ENCODE assay signal across 9 cellular contexts in genomic region chr15:75307778-75308390, GRCh38. TPM values are rescaled to one million over a fixed set of nuclear protein-coding genes. Genes with fewer than 3 reads are reported as not detected.
DNase-seq lines count a peak whose midpoint lies in the region; ATAC-seq, FAIRE-seq and TF ChIP-seq lines count a peak whose summit lies in the region.
"Had no signal": no experiment of that assay in that cellular context is flagged by ENCODE, and none has a peak within 500 bp of the region (broad histone marks: within the 10 kb centered on the region; RNA-seq: fewer than 3 reads in every experiment).

No MANE protein-coding gene starts in this region.

- no peaks in the 10 kb centered on the region for H3K36me3 Mint-ChIP-seq in activated CD4-positive, alpha-beta T cell treated with anti-CD3 and anti-CD28 coated beads, Interleukin-2, amount 10 ng/mL, durations not matched to agents 24 days and 14 days (ENCODE audit: low read depth)

- no peaks in the 10 kb centered on the region for H3K4me1 Mint-ChIP-seq in activated CD4-positive, alpha-beta T cell treated with anti-CD3 and anti-CD28 coated beads, Interleukin-2, amount 10 ng/mL, durations not matched to agents 24 days and 14 days

- FAIRE-seq in urothelium cell line (lab: Jason Lieb, UNC): no peak

- no peak overlapping the region for H3K4me3 ChIP-seq in A673 (ENCODE audit: low read depth, low read length, poor library complexity, severe bottlenecking)
- H3K4me3 ChIP-seq: dorsolateral prefrontal cortex had no signal

- peaks cover 49% of the 10 kb centered on the region for H3K27me3 Mint-ChIP-seq in activated CD4-positive, alpha-beta T cell treated with anti-CD3 and anti-CD28 coated beads, Interleukin-2, amount 10 ng/mL, durations not matched to agents 24 days and 14 days

- no peaks in the 10 kb centered on the region for H3K27me3 ChIP-seq in A673 (replicated peaks; ENCODE audit: insufficient read depth, low read depth, low read length, poor library complexity)

- H3K4me3 Mint-ChIP-seq in activated CD4-positive, alpha-beta T cell treated with anti-CD3 and anti-CD28 coated beads, Interleukin-2, amount 10 ng/mL, durations not matched to agents 24 days and 14 days: no peak overlapping the region

- H3K9me3 ChIP-seq in A673 (ENCODE audit: low read depth, low read length, poor library complexity, severe bottlenecking): no peaks in the 10 kb centered on the region

- POLR2A ChIA-PET in A673 (lab: Charles Lee; ENCODE audit: low non-redundant PET): no interaction called here

- CTCF ChIA-PET in A673 (lab: Charles Lee): no interaction called here

- intact Hi-C loops in A673 (cut with micrococcal nuclease; ENCODE audit: unreplicated experiment): loop anchor here (1.0 kb wide), 1 partner anchor 279 kb away; no protein-coding TSS in a partner anchor
- intact Hi-C loops in activated CD4-positive, alpha-beta T cell treated with anti-CD3 and anti-CD28 coated beads, Interleukin-2, amount 10 ng/mL, durations not matched to agents 24 days and 14 days (cut with micrococcal nuclease): no loop called here

- no peaks in the 10 kb centered on the region for H3K36me3 ChIP-seq in A673 (ENCODE audit: insufficient read depth, low read length, poor library complexity, severe bottlenecking)

- peak; percentile 66 for TF ChIP-seq CTCF in A673 (conservative IDR thresholded peaks at IDR 0.05; ENCODE audit: low read depth, low read length)

- no peaks in the 10 kb centered on the region for H3K4me1 ChIP-seq in A673 (ENCODE audit: insufficient read depth, low read length, poor library complexity, severe bottlenecking)

- BruUV-seq in A673 (replicated peaks; lab: Mats Ljungman, UMichigan): no TSS peak

- H3K9me3 Mint-ChIP-seq in activated CD4-positive, alpha-beta T cell treated with anti-CD3 and anti-CD28 coated beads, Interleukin-2, amount 10 ng/mL, durations not matched to agents 24 days and 14 days: no peaks in the 10 kb centered on the region

- ATAC-seq in GM21737 (IDR thresholded peaks at IDR 0.05; ENCODE audit: unreplicated experiment): no peak
- ATAC-seq in GM21576 (IDR thresholded peaks at IDR 0.05; ENCODE audit: unreplicated experiment): no peak

- H3K27ac Mint-ChIP-seq in activated CD4-positive, alpha-beta T cell treated with anti-CD3 and anti-CD28 coated beads, Interleukin-2, amount 10 ng/mL, durations not matched to agents 24 days and 14 days: no peak overlapping the region

- H3K27ac ChIP-seq in A673 (ENCODE audit: low read depth, low read length, poor library complexity, severe bottlenecking): no peak overlapping the region
- H3K27ac ChIP-seq: dorsolateral prefrontal cortex had no signal

- DNase-seq in A673 (ENCODE audit: low spot score): peak; percentile 69
- peak; percentile 35 for DNase-seq in GM03348 (ENCODE audit: low spot score)
- peak; percentile 30 for DNase-seq in NCI-H2107 treated with DMSO at 0.1 percent for 48 hours (lab: John Stamatoyannopoulos, UW; ENCODE audit: unreplicated experiment)
- DNase-seq in activated CD4-positive, alpha-beta T cell treated with anti-CD3 and anti-CD28 coated beads, Interleukin-2, amount 10 ng/mL, durations not matched to agents 24 days and 14 days: peak; percentile 67
- DNase-seq in iPS DF 4.7 (ENCODE audit: extremely low read depth, low spot score): peak; percentile 38
- DNase-seq in urothelium cell line (ENCODE audit: low spot score): peak; percentile 79

RNA-seq across cellular contexts. Expression of gene GOLGA6D, which starts 25.2 kb away (rescaled TPM):
- total RNA-seq in A673 (2021): 0.13 TPM in 1 of 2 replicates, not detected in the other
- not detected in 2 replicates for total RNA-seq in activated CD4-positive, alpha-beta T cell treated with anti-CD3 and anti-CD28 coated beads, Interleukin-2, amount 10 ng/mL, durations not matched to agents 24 days and 14 days

RNA-seq across cellular contexts. Expression of gene COMMD4, which starts 28.0 kb away (rescaled TPM):
- 109 and 126 TPM in 2 replicates for total RNA-seq in A673 (2021)
- total RNA-seq in activated CD4-positive, alpha-beta T cell treated with anti-CD3 and anti-CD28 coated beads, Interleukin-2, amount 10 ng/mL, durations not matched to agents 24 days and 14 days: 79.5 and 86.7 TPM in 2 replicates

RNA-seq across cellular contexts. Expression of gene NEIL1, which starts 39.0 kb away (rescaled TPM):
- 3.8 and 11.1 TPM in 2 replicates for total RNA-seq in A673 (2021)
- total RNA-seq in activated CD4-positive, alpha-beta T cell treated with anti-CD3 and anti-CD28 coated beads, Interleukin-2, amount 10 ng/mL, durations not matched to agents 24 days and 14 days: 3.7 and 4.7 TPM in 2 replicates

RNA-seq across cellular contexts. Expression of gene GOLGA6C, which starts 49.8 kb away (rescaled TPM):
- not detected in 2 replicates for total RNA-seq in A673 (2021)
- not detected in 2 replicates for total RNA-seq in activated CD4-positive, alpha-beta T cell treated with anti-CD3 and anti-CD28 coated beads, Interleukin-2, amount 10 ng/mL, durations not matched to agents 24 days and 14 days
